Comparison of ENCODE assay signal across 11 cellular contexts in genomic region chr12:124428792-124429281, GRCh38.
DNase-seq lines count a peak whose midpoint lies in the region; ATAC-seq and TF ChIP-seq lines count a peak whose summit lies in the region.
"Had no signal": no experiment of that assay in that cellular context is flagged by ENCODE, and none has a peak within 500 bp of the region (broad histone marks: within the 10 kb centered on the region; RNA-seq: fewer than 3 reads in every experiment).

No MANE protein-coding gene starts in this region.

- TF ChIP-seq CTCF in natural killer cell (IDR thresholded peaks at IDR 0.05) (no peak), fibroblast of mammary gland (conservative IDR thresholded peaks at IDR 0.05; ENCODE audit: control insufficient read depth, insufficient read depth, low read depth, low read length) (no peak), osteocyte (IDR thresholded peaks at IDR 0.05) (no peak), GM20000 (IDR thresholded peaks at IDR 0.05; ENCODE audit: extremely low read depth, missing control alignments) (no peak)

- peak overlapping the region; percentile 51 for H3K4me3 Mint-ChIP-seq in natural killer cell
- H3K4me3 Mint-ChIP-seq in natural killer cell treated with Interleukin-12 subunit alpha and Interleukin-12 subunit beta and Interleukin-15 and Interleukin-18, amount 100 ng/mL, for 72 hours, result no peak overlapping the region
- H3K4me3 Mint-ChIP-seq in osteocyte (ENCODE audit: unreplicated experiment), result no peak overlapping the region
- H3K4me3 Mint-ChIP-seq: T-helper 2 cell treated with Interferon-gamma antibody and Interleukin-4, amounts not matched to agents 5 μg/mL and 100 μg/mL, for 36 hours had no signal

- ATAC-seq in natural killer cell, result no peak
- no peak for ATAC-seq in natural killer cell treated with Interleukin-12 subunit alpha and Interleukin-12 subunit beta and Interleukin-15 and Interleukin-18, amount 100 ng/mL, for 72 hours

- DNase-seq in natural killer cell (no peak), fibroblast of mammary gland (ENCODE audit: low read depth) (peak; percentile 48), osteocyte (ENCODE audit: extremely low spot score, unreplicated experiment) (no peak), GOT3 (lab: John Stamatoyannopoulos, UW) (no peak), mucosa of gallbladder (ENCODE audit: low spot score) (no peak), GM20000 (ENCODE audit: low spot score) (no peak), amniotic stem cell (lab: John Stamatoyannopoulos, UW) (no peak)
- DNase-seq in natural killer cell treated with Interleukin-12 subunit alpha and Interleukin-12 subunit beta and Interleukin-15 and Interleukin-18, amount 100 ng/mL, for 72 hours (ENCODE audit: low spot score), result no peak
- DNase-seq: GDM1, NCI-H187 had no signal

- H3K4me1 Mint-ChIP-seq in natural killer cell, result peaks cover 51 to 79% of the 10 kb centered on the region in 2 donors
- peaks cover 31 to 46% of the 10 kb centered on the region in 2 donors for H3K4me1 Mint-ChIP-seq in natural killer cell treated with Interleukin-12 subunit alpha and Interleukin-12 subunit beta and Interleukin-15 and Interleukin-18, amount 100 ng/mL, for 72 hours (ENCODE audit: low read depth in 2 of 2)
- H3K4me1 Mint-ChIP-seq in osteocyte (ENCODE audit: unreplicated experiment), result peaks cover 30% of the 10 kb centered on the region

- H3K27ac Mint-ChIP-seq in natural killer cell (peak overlapping the region; percentile 50 to 76), osteocyte (ENCODE audit: unreplicated experiment) (peak overlapping the region; percentile 57)
- no peak overlapping the region for H3K27ac Mint-ChIP-seq in natural killer cell treated with Interleukin-12 subunit alpha and Interleukin-12 subunit beta and Interleukin-15 and Interleukin-18, amount 100 ng/mL, for 72 hours
- H3K27ac Mint-ChIP-seq: T-helper 2 cell treated with Interferon-gamma antibody and Interleukin-4, amounts not matched to agents 5 μg/mL and 100 μg/mL, for 36 hours had no signal

- no peak overlapping the region for H3K4me3 ChIP-seq in fibroblast of mammary gland (ENCODE audit: control insufficient read depth, low read depth, low read length)

- peaks cover 6% of the 10 kb centered on the region for H3K36me3 Mint-ChIP-seq in natural killer cell
- H3K36me3 Mint-ChIP-seq in natural killer cell treated with Interleukin-12 subunit alpha and Interleukin-12 subunit beta and Interleukin-15 and Interleukin-18, amount 100 ng/mL, for 72 hours, result peaks cover 9% of the 10 kb centered on the region
- H3K36me3 Mint-ChIP-seq in osteocyte (ENCODE audit: unreplicated experiment), result peaks cover 18% of the 10 kb centered on the region

- H3K9me3 Mint-ChIP-seq in natural killer cell (no peaks in the 10 kb centered on the region), osteocyte (ENCODE audit: unreplicated experiment) (no peaks in the 10 kb centered on the region)
- no peaks in the 10 kb centered on the region for H3K9me3 Mint-ChIP-seq in natural killer cell treated with Interleukin-12 subunit alpha and Interleukin-12 subunit beta and Interleukin-15 and Interleukin-18, amount 100 ng/mL, for 72 hours

- intact Hi-C loops in natural killer cell (cut with micrococcal nuclease), result loop anchor here (10.0 kb wide), 1 partner anchor 494 kb away; no protein-coding TSS in a partner anchor

- H3K27me3 Mint-ChIP-seq in natural killer cell (ENCODE audit: low read depth in 2 of 2) (peaks cover 0 to 4% of the 10 kb centered on the region in 2 donors), osteocyte (ENCODE audit: unreplicated experiment) (no peaks in the 10 kb centered on the region)
- peaks cover 0 to 3% of the 10 kb centered on the region in 2 donors for H3K27me3 Mint-ChIP-seq in natural killer cell treated with Interleukin-12 subunit alpha and Interleukin-12 subunit beta and Interleukin-15 and Interleukin-18, amount 100 ng/mL, for 72 hours

Comparison
In these comparisons a context has a peak if more than half of its experiments do, and no peak if none do; other contexts are left out.
1. H3K27ac Mint-ChIP-seq: peak in natural killer cell (2 of 2) and osteocyte (single experiment); none in natural killer cell treated with Interleukin-12 subunit alpha and Interleukin-12 subunit beta and Interleukin-15 and Interleukin-18, amount 100 ng/mL, for 72 hours (0 of 2).